ENCODE assay signal across 9 cellular contexts in the genomic region with DNA sequence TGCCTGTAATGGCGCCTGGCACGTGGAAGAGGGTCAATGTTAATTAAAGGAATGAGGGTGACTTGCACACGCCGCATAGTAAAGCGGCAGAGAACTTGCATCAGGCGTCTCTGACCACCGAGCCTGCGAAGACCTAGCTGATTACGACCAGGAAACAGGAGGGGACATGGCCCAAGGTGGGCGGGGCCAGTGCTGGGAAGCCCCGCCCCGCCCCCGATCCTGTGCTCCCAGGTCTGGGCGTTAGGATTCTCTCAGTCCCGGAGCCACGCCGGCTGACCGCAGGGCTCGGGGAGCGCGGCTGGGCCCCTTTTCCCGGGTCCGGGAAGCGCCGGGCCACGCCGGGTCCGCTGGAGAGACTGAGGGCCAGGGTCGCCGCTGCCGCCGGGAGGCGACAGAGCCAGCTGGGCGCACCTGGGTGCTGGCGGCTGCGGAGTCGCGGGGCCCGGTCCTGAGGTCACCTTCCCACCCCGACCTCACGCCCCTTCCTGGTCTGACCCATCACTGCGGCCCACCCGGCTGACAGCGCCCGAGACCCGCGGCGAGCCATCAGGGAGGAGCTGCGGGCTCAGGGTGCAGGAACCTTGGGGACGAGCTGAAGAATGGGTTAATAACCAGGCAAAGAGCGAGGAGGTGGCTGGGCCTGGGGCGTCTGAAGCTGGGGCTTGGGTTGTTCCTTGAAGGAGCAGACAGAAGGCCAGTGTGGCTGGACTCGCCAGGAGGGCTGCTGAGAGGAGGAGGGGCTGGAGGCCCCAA. TPM values are rescaled to one million over a fixed set of nuclear protein-coding genes. Genes with fewer than 3 reads are reported as not detected.
A peak's percentile ranks its signal among the peaks of the same experiment; 100 is the strongest.
DNase-seq lines count a peak whose midpoint lies in the region; ATAC-seq and TF ChIP-seq lines count a peak whose summit lies in the region.
"Had no signal": no experiment of that assay in that cellular context is flagged by ENCODE, and none has a peak within 500 bp of the region (broad histone marks: within the 10 kb centered on the region; RNA-seq: fewer than 3 reads in every experiment).

No MANE protein-coding gene starts in this region.

- H3K4me3 ChIP-seq in right cardiac atrium (ENCODE audit: low read length), result peak overlapping the region; percentile 11

- no peaks in the 10 kb centered on the region for H3K36me3 Mint-ChIP-seq in activated T-helper 1 cell treated with anti-CD3 and anti-CD28 coated beads, Interleukin-12 subunit alpha, Interleukin-12 subunit beta, Interleukin-2, Interleukin-4 antibody, amounts not matched to agents 30 ng/mL and 10 ng/mL and 1 ng/mL, durations not matched to agents 14 hours and 24 hours and 36 hours (ENCODE audit: low read depth)
- no peaks in the 10 kb centered on the region for H3K36me3 Mint-ChIP-seq in HFFc6 (ENCODE audit: low read depth)

- peak overlapping the region; percentile 79 for H3K4me3 Mint-ChIP-seq in activated T-helper 1 cell treated with anti-CD3 and anti-CD28 coated beads, Interleukin-12 subunit alpha, Interleukin-12 subunit beta, Interleukin-2, Interleukin-4 antibody, amounts not matched to agents 30 ng/mL and 10 ng/mL and 1 ng/mL, durations not matched to agents 14 hours and 24 hours and 36 hours
- H3K4me3 Mint-ChIP-seq in HFFc6, result no peak overlapping the region

- TF ChIP-seq CTCF in HFFc6 (IDR thresholded peaks at IDR 0.05), result no peak

- H3K27me3 ChIP-seq in right cardiac atrium (ENCODE audit: control insufficient read depth, insufficient read depth), result no peaks in the 10 kb centered on the region

- H3K4me1 Mint-ChIP-seq in activated T-helper 1 cell treated with anti-CD3 and anti-CD28 coated beads, Interleukin-12 subunit alpha, Interleukin-12 subunit beta, Interleukin-2, Interleukin-4 antibody, amounts not matched to agents 30 ng/mL and 10 ng/mL and 1 ng/mL, durations not matched to agents 14 hours and 24 hours and 36 hours (ENCODE audit: low read depth), result no peaks in the 10 kb centered on the region
- no peaks in the 10 kb centered on the region for H3K4me1 Mint-ChIP-seq in HFFc6 (ENCODE audit: low read depth)

- peaks cover 1% of the 10 kb centered on the region for H3K4me1 ChIP-seq in right cardiac atrium (ENCODE audit: control insufficient read depth, insufficient read depth, low read length)

- no peak overlapping the region for H3K27ac ChIP-seq in right cardiac atrium (ENCODE audit: low read length)

- no peaks in the 10 kb centered on the region for H3K9me3 ChIP-seq in right cardiac atrium (ENCODE audit: control insufficient read depth, low read length)

- intact Hi-C loops in activated T-helper 1 cell treated with anti-CD3 and anti-CD28 coated beads, Interleukin-12 subunit alpha, Interleukin-12 subunit beta, Interleukin-2, Interleukin-4 antibody, amounts not matched to agents 30 ng/mL and 10 ng/mL and 1 ng/mL, durations not matched to agents 14 hours and 24 hours and 36 hours (cut with micrococcal nuclease), result loop anchor here (1.0 kb wide), 1 partner anchor 11 kb away; no protein-coding TSS in a partner anchor
- intact Hi-C loops in right cardiac atrium (cut with DNase I), result no loop called here

- peak; percentile 66 for DNase-seq in activated effector memory CD4-positive, alpha-beta T cell treated with anti-CD3 and anti-CD28 coated beads, Interleukin-2, amount 50 U/mL, for 16 hours
- no peak for DNase-seq in activated effector memory CD4-positive, alpha-beta T cell treated with Interleukin-2 at 50 U/mL for 16 hours
- DNase-seq in activated T-helper 1 cell treated with anti-CD3 and anti-CD28 coated beads, Interleukin-12 subunit alpha, Interleukin-12 subunit beta, Interleukin-2, Interleukin-4 antibody, amounts not matched to agents 30 ng/mL and 10 ng/mL and 1 ng/mL, durations not matched to agents 14 hours and 24 hours and 36 hours (ENCODE audit: low spot score), result no peak
- peak; percentile 35 to 70 (median 67) for DNase-seq in right cardiac atrium
- peak; percentile 55 for DNase-seq in stimulated activated CD8-positive, alpha-beta memory T cell treated with anti-CD3 and anti-CD28 coated beads, Interleukin-4, amount 100 ng/mL, for 48 hours
- no peak for DNase-seq in NCI-H2081 (lab: John Stamatoyannopoulos, UW)
- no peak for DNase-seq in HFFc6
- DNase-seq: DND-41 had no signal

- peaks cover 69% of the 10 kb centered on the region for H3K27me3 Mint-ChIP-seq in activated T-helper 1 cell treated with anti-CD3 and anti-CD28 coated beads, Interleukin-12 subunit alpha, Interleukin-12 subunit beta, Interleukin-2, Interleukin-4 antibody, amounts not matched to agents 30 ng/mL and 10 ng/mL and 1 ng/mL, durations not matched to agents 14 hours and 24 hours and 36 hours (ENCODE audit: insufficient read depth)
- peaks cover 22% of the 10 kb centered on the region for H3K27me3 Mint-ChIP-seq in HFFc6 (ENCODE audit: insufficient read depth)

- H3K9me3 Mint-ChIP-seq in activated T-helper 1 cell treated with anti-CD3 and anti-CD28 coated beads, Interleukin-12 subunit alpha, Interleukin-12 subunit beta, Interleukin-2, Interleukin-4 antibody, amounts not matched to agents 30 ng/mL and 10 ng/mL and 1 ng/mL, durations not matched to agents 14 hours and 24 hours and 36 hours, result no peaks in the 10 kb centered on the region
- H3K9me3 Mint-ChIP-seq in HFFc6, result no peaks in the 10 kb centered on the region

- no peak overlapping the region for H3K27ac Mint-ChIP-seq in activated T-helper 1 cell treated with anti-CD3 and anti-CD28 coated beads, Interleukin-12 subunit alpha, Interleukin-12 subunit beta, Interleukin-2, Interleukin-4 antibody, amounts not matched to agents 30 ng/mL and 10 ng/mL and 1 ng/mL, durations not matched to agents 14 hours and 24 hours and 36 hours
- H3K27ac Mint-ChIP-seq in HFFc6, result no peak overlapping the region

- ATAC-seq in HG02970 (IDR thresholded peaks at IDR 0.05; ENCODE audit: low FRiP score, unreplicated experiment) (peak; percentile 59), right cardiac atrium (peak; percentile 61 to 80)

- WGBS in right cardiac atrium, result 16% methylated on average over 53 of the region's 53 CpGs

RNA-seq across cellular contexts. Expression of gene GRID1, which starts 23.0 kb away (rescaled TPM):
- total RNA-seq in activated T-helper 1 cell treated with anti-CD3 and anti-CD28 coated beads, Interleukin-12 subunit alpha, Interleukin-12 subunit beta, Interleukin-2, Interleukin-4 antibody, amounts not matched to agents 30 ng/mL and 10 ng/mL and 1 ng/mL, durations not matched to agents 14 hours and 24 hours and 36 hours, result not detected in 2 replicates
- 1 to 10 TPM in 1 of 4 donors, under 1 TPM in 3; 0.06 to 1.8 (median 0.34) TPM for total RNA-seq in right cardiac atrium
- polyA plus RNA-seq in right cardiac atrium, result 0.29 TPM
- total RNA-seq in HFFc6 (2021; fragmentation: NEBNext Ultra II Directional; extraction: Animal tissue kit (Norgen Biotek cat#: 25700)), result not detected

Comparison
In these comparisons a context has a peak if more than half of its experiments do, and no peak if none do; other contexts are left out.
1. DNase-seq: peak in activated effector memory CD4-positive, alpha-beta T cell treated with anti-CD3 and anti-CD28 coated beads, Interleukin-2, amount 50 U/mL, for 16 hours (single experiment), right cardiac atrium (3 of 3) and stimulated activated CD8-positive, alpha-beta memory T cell treated with anti-CD3 and anti-CD28 coated beads, Interleukin-4, amount 100 ng/mL, for 48 hours (single experiment); none in activated effector memory CD4-positive, alpha-beta T cell treated with Interleukin-2 at 50 U/mL for 16 hours (single experiment), activated T-helper 1 cell treated with anti-CD3 and anti-CD28 coated beads, Interleukin-12 subunit alpha, Interleukin-12 subunit beta, Interleukin-2, Interleukin-4 antibody, amounts not matched to agents 30 ng/mL and 10 ng/mL and 1 ng/mL, durations not matched to agents 14 hours and 24 hours and 36 hours (single experiment), NCI-H2081 (0 of 2) and HFFc6 (single experiment).